In genomic region chr7:64990216-64990615, GRCh38 we compare ENCODE assay signal across 34 cellular contexts.
"Had no signal": no experiment of that assay in that cellular context is flagged by ENCODE, and none has a peak within 500 bp of the region (broad histone marks: within the 10 kb centered on the region; RNA-seq: fewer than 3 reads in every experiment).

No MANE protein-coding gene starts in this region.

- DNase-seq: activated CD4-positive, alpha-beta T cell treated with anti-CD3 and anti-CD28 coated beads for 4 hours; activated CD4-positive, alpha-beta T cell treated with anti-CD3 and anti-CD28 coated beads, Interleukin-2, amount 50 U/mL, for 4 hours; activated naive CD4-positive, alpha-beta T cell; activated T-cell treated with anti-CD3 and anti-CD28 coated beads for 4 hours; activated T-cell treated with anti-CD3 and anti-CD28 coated beads, Interleukin-2, amount 50 U/mL, for 72 hours; anterior cingulate cortex; foreskin keratinocyte; heart left ventricle; hypothalamus; immature natural killer cell; kidney; left colon; naive B cell; nucleus accumbens; pancreas; retina; sigmoid colon; small intestine; stimulated activated CD4-positive, alpha-beta T cell treated with anti-CD3 and anti-CD28 coated beads, Interleukin-4, amount 100 ng/mL, for 24 hours; stimulated activated naive CD8-positive, alpha-beta T cell treated with anti-CD3 and anti-CD28 coated beads, Interleukin-15, amount 100 ng/mL, for 72 hours; substantia nigra; T-helper 9 cell; upper lobe of left lung had no signal

- H3K4me3 Mint-ChIP-seq: activated naive CD8-positive, alpha-beta T cell; activated T-cell treated with anti-CD3 and anti-CD28 coated beads, Interleukin-2, amount 50 U/mL, for 72 hours; central memory CD8-positive, alpha-beta T cell; dendritic cell treated with granulocyte-macrophage colony-stimulating factor and Interleukin-4, amounts not matched to agents 40 ng/mL and 50 ng/mL, for 4 days; immature natural killer cell; mesothelial cell of epicardium; stimulated activated effector memory CD8-positive, alpha-beta T cell treated with anti-CD3 and anti-CD28 coated beads, Interleukin-12 subunit alpha, Interleukin-12 subunit beta, amount 100 ng/mL, for 72 hours; stimulated activated naive CD8-positive, alpha-beta T cell treated with anti-CD3 and anti-CD28 coated beads, Interleukin-15, amount 100 ng/mL, for 72 hours had no signal

- H3K4me1 Mint-ChIP-seq: central memory CD8-positive, alpha-beta T cell; immature natural killer cell; mesothelial cell of epicardium; stimulated activated effector memory CD8-positive, alpha-beta T cell treated with anti-CD3 and anti-CD28 coated beads, Interleukin-12 subunit alpha, Interleukin-12 subunit beta, amount 100 ng/mL, for 72 hours; stimulated activated naive CD8-positive, alpha-beta T cell treated with anti-CD3 and anti-CD28 coated beads, Interleukin-15, amount 100 ng/mL, for 72 hours had no signal

- H3K27ac Mint-ChIP-seq: activated naive CD8-positive, alpha-beta T cell; activated T-cell treated with anti-CD3 and anti-CD28 coated beads, Interleukin-2, amount 50 U/mL, for 72 hours; dendritic cell treated with granulocyte-macrophage colony-stimulating factor and Interleukin-4, amounts not matched to agents 40 ng/mL and 50 ng/mL, for 4 days; immature natural killer cell; mesothelial cell of epicardium; naive B cell; stimulated activated effector memory CD8-positive, alpha-beta T cell treated with anti-CD3 and anti-CD28 coated beads, Interleukin-12 subunit alpha, Interleukin-12 subunit beta, amount 100 ng/mL, for 72 hours; stimulated activated naive CD8-positive, alpha-beta T cell treated with anti-CD3 and anti-CD28 coated beads, Interleukin-15, amount 100 ng/mL, for 72 hours had no signal

- FAIRE-seq: bronchial epithelial cell, endometrium, kidney, pancreas, small intestine, TTC549 had no signal

- H3K27me3 Mint-ChIP-seq: activated naive CD8-positive, alpha-beta T cell; central memory CD8-positive, alpha-beta T cell; dendritic cell treated with granulocyte-macrophage colony-stimulating factor and Interleukin-4, amounts not matched to agents 40 ng/mL and 50 ng/mL, for 4 days; naive B cell; stimulated activated naive CD8-positive, alpha-beta T cell treated with anti-CD3 and anti-CD28 coated beads, Interleukin-15, amount 100 ng/mL, for 72 hours had no signal

- H3K36me3 Mint-ChIP-seq: stimulated activated effector memory CD8-positive, alpha-beta T cell treated with anti-CD3 and anti-CD28 coated beads, Interleukin-12 subunit alpha, Interleukin-12 subunit beta, amount 100 ng/mL, for 72 hours had no signal

- H3K9me3 ChIP-seq: pancreas, prostate gland had no signal

- H3K27ac ChIP-seq: esophagus muscularis mucosa, foreskin keratinocyte, heart left ventricle, pancreas, prostate gland, sigmoid colon, upper lobe of left lung, VCaP had no signal

- H3K36me3 ChIP-seq: prostate gland had no signal

- H3K27me3 ChIP-seq: esophagus muscularis mucosa, foreskin keratinocyte, heart left ventricle, pancreas, sigmoid colon, upper lobe of left lung had no signal

- H3K4me3 ChIP-seq: esophagus muscularis mucosa, heart left ventricle, pancreas, prostate gland, sigmoid colon, upper lobe of left lung had no signal

- H3K4me1 ChIP-seq: esophagus muscularis mucosa, foreskin keratinocyte, heart left ventricle, pancreas, prostate gland, sigmoid colon, upper lobe of left lung had no signal

- ATAC-seq: activated T-cell treated with anti-CD3 and anti-CD28 coated beads, Interleukin-2, amount 50 U/mL, for 72 hours; foreskin keratinocyte; heart left ventricle; left colon; pancreas; stimulated activated effector memory CD8-positive, alpha-beta T cell treated with anti-CD3 and anti-CD28 coated beads, Interleukin-12 subunit alpha, Interleukin-12 subunit beta, amount 100 ng/mL, for 72 hours; stimulated activated naive CD8-positive, alpha-beta T cell treated with anti-CD3 and anti-CD28 coated beads, Interleukin-15, amount 100 ng/mL, for 72 hours had no signal
